In genomic region chr16:54285414-54286066, GRCh38 we compare ENCODE assay signal across 8 cellular contexts. TPM values are rescaled to one million over a fixed set of nuclear protein-coding genes. Genes with fewer than 3 reads are reported as not detected.
DNase-seq lines count a peak whose midpoint lies in the region; ATAC-seq, FAIRE-seq and TF ChIP-seq lines count a peak whose summit lies in the region.

No MANE protein-coding gene starts in this region.

- H4K91ac ChIP-seq in mesenchymal stem cell (ENCODE audit: low read length), result no peak overlapping the region

- peaks cover 5% of the 10 kb centered on the region for H3K79me1 ChIP-seq in mesenchymal stem cell (replicated peaks; ENCODE audit: low read length, poor library complexity, severe bottlenecking)

- H3K9me3 Mint-ChIP-seq in Calu3 (ENCODE audit: low read depth, unreplicated experiment), result no peaks in the 10 kb centered on the region

- CTCF ChIA-PET in Calu3 (lab: Charles Lee), result interaction anchor here (1.1 kb wide), 1 partner anchor 393 kb away, joined by 3 read pairs; no protein-coding TSS in a partner anchor

- peak overlapping the region; percentile 91 for H3K9ac ChIP-seq in mesenchymal stem cell (ENCODE audit: low read length)

- H3K27me3 ChIP-seq in MG63 (no peaks in the 10 kb centered on the region), bronchial epithelial cell (ENCODE audit: control insufficient read depth, insufficient read depth, low read length) (no peaks in the 10 kb centered on the region), mesenchymal stem cell (ENCODE audit: control insufficient read depth in 1 of 2, insufficient read depth in 1 of 2, low read length in 2 of 2) (peaks cover 0 to 40% of the 10 kb centered on the region in 2 experiments)

- H3K36me3 Mint-ChIP-seq in Calu3 (ENCODE audit: insufficient read depth, unreplicated experiment), result peaks cover 38% of the 10 kb centered on the region

- no peak overlapping the region for H3K14ac ChIP-seq in mesenchymal stem cell (ENCODE audit: low read length in 2 of 2)

- under 1% methylated on average over 35 of the region's 74 CpGs for WGBS in mesenchymal stem cell

- H3K4ac ChIP-seq in mesenchymal stem cell (ENCODE audit: low read depth in 1 of 2, low read length in 2 of 2), result no peak overlapping the region

- BruUV-seq in Calu3 (replicated peaks; lab: Mats Ljungman, UMichigan), result no TSS peak

- no peak overlapping the region for H2BK12ac ChIP-seq in mesenchymal stem cell (ENCODE audit: low read length in 2 of 2)

- no peak for FAIRE-seq in bronchial epithelial cell (lab: Jason Lieb, UNC)

- peaks cover 8% of the 10 kb centered on the region for H3K4me1 Mint-ChIP-seq in Calu3 (ENCODE audit: low read depth, unreplicated experiment)

- peaks cover 50% of the 10 kb centered on the region for H3K4me1 ChIP-seq in mesenchymal stem cell (ENCODE audit: control insufficient read depth, insufficient read depth, low read depth, low read length)

- ATAC-seq in HG02759 (IDR thresholded peaks at IDR 0.05; ENCODE audit: unreplicated experiment) (no peak), GM19463 (IDR thresholded peaks at IDR 0.05; ENCODE audit: unreplicated experiment) (no peak)

- no peak overlapping the region for H3K27ac ChIP-seq in mesenchymal stem cell (ENCODE audit: low read length, poor library complexity, severe bottlenecking)

- peaks cover 52% of the 10 kb centered on the region for H3K27me3 Mint-ChIP-seq in Calu3 (ENCODE audit: unreplicated experiment)

- peak overlapping the region; percentile 74 for H3K4me2 ChIP-seq in mesenchymal stem cell (ENCODE audit: low read length, poor library complexity, severe bottlenecking)

- TF ChIP-seq CTCF in Calu3 (IDR thresholded peaks at IDR 0.05; ENCODE audit: unreplicated experiment) (no peak), bronchial epithelial cell (IDR thresholded peaks at IDR 0.05; ENCODE audit: insufficient read depth, low read length, severe bottlenecking) (no peak)

- H3K27ac Mint-ChIP-seq in Calu3 (ENCODE audit: unreplicated experiment), result no peak overlapping the region

- peaks cover 37% of the 10 kb centered on the region for H3K36me3 ChIP-seq in MG63
- peaks cover 1% of the 10 kb centered on the region for H3K36me3 ChIP-seq in bronchial epithelial cell (ENCODE audit: control insufficient read depth, insufficient read depth, low read length)
- H3K36me3 ChIP-seq in mesenchymal stem cell (ENCODE audit: control insufficient read depth in 1 of 2, insufficient read depth in 2 of 2, low read depth in 1 of 2, low read length in 2 of 2), result no peaks in the 10 kb centered on the region

- DNase-seq in Calu3 (peak; percentile 45), MG63 (peak; percentile 81), bronchial epithelial cell (ENCODE audit: low read depth) (no peak), mesenchymal stem cell (no peak), NCI-H526 treated with DMSO at 0.1 percent for 48 hours (lab: John Stamatoyannopoulos, UW) (no peak), mucosa of gallbladder (ENCODE audit: low spot score) (no peak)

- H3K4me3 Mint-ChIP-seq in Calu3 (ENCODE audit: low read depth, unreplicated experiment), result peak overlapping the region; percentile 78

- no peak overlapping the region for H2BK5ac ChIP-seq in mesenchymal stem cell (ENCODE audit: low read depth, low read length, poor library complexity, severe bottlenecking)

- intact Hi-C loops in Calu3 (cut with micrococcal nuclease; ENCODE audit: unreplicated experiment), result loop anchor here (2.0 to 10.0 kb wide), 3 partner anchors 391 to 639 kb away; no protein-coding TSS in a partner anchor

- H3K9me3 ChIP-seq in MG63 (no peaks in the 10 kb centered on the region), mesenchymal stem cell (ENCODE audit: control insufficient read depth, low read length) (no peaks in the 10 kb centered on the region)

- no peak overlapping the region for H3K23ac ChIP-seq in mesenchymal stem cell (ENCODE audit: low read length in 2 of 2)

- no peak overlapping the region for H2AFZ ChIP-seq in mesenchymal stem cell (ENCODE audit: low read depth, low read length)

- H2AK5ac ChIP-seq in mesenchymal stem cell (ENCODE audit: low read length, severe bottlenecking), result no peak overlapping the region

- peak overlapping the region; percentile 32 for H4K8ac ChIP-seq in mesenchymal stem cell (ENCODE audit: low read length)

- peak overlapping the region; percentile 68 for H3K4me3 ChIP-seq in MG63
- H3K4me3 ChIP-seq in bronchial epithelial cell (ENCODE audit: low read depth, low read length), result peak overlapping the region; percentile 90
- H3K4me3 ChIP-seq in mesenchymal stem cell (ENCODE audit: insufficient read depth in 1 of 2, low read depth in 1 of 2, low read length in 2 of 2), result peak overlapping the region; percentile 63 to 93

- no peak overlapping the region for H3K18ac ChIP-seq in mesenchymal stem cell (ENCODE audit: low read depth in 1 of 2, low read length in 2 of 2)

- peak overlapping the region; percentile 34 for H2BK15ac ChIP-seq in mesenchymal stem cell (ENCODE audit: low read depth, poor library complexity, severe bottlenecking)

- no peak overlapping the region for H2BK120ac ChIP-seq in mesenchymal stem cell (ENCODE audit: low read depth, low read length)

RNA-seq across cellular contexts. Expression of gene IRX3, which starts 1.0 kb away (rescaled TPM):
- total RNA-seq in Calu3 (2022), result 5.7 TPM in 2 replicates
- 24.3 and 28.8 TPM in 2 replicates for total RNA-seq in MG63 (2014; rRNA removed; shearing (Covaris generic); ENCODE audit: low replicate concordance)
- total RNA-seq in bronchial epithelial cell, result 2.1 and 6.0 TPM in 2 replicates
- 0.18 TPM for polyA plus RNA-seq in mesenchymal stem cell (2013, experiment 1 of 2)
- 0.41 TPM for polyA plus RNA-seq in mesenchymal stem cell (2013, experiment 2 of 2)
- 0.43 TPM for total RNA-seq in mucosa of gallbladder

Comparison
In these comparisons a context has a peak if more than half of its experiments do, and no peak if none do; other contexts are left out.
1. DNase-seq: peak in Calu3 (single experiment) and MG63 (single experiment); none in bronchial epithelial cell (single experiment), mesenchymal stem cell (single experiment), NCI-H526 treated with DMSO at 0.1 percent for 48 hours (single experiment) and mucosa of gallbladder (single experiment).
2. Peak in every context shown above with its lines, with median percentiles within 50 percentile points of each other: H3K4me3 ChIP-seq.